ENCODE assay signal across 1 cellular context in the genomic region with DNA sequence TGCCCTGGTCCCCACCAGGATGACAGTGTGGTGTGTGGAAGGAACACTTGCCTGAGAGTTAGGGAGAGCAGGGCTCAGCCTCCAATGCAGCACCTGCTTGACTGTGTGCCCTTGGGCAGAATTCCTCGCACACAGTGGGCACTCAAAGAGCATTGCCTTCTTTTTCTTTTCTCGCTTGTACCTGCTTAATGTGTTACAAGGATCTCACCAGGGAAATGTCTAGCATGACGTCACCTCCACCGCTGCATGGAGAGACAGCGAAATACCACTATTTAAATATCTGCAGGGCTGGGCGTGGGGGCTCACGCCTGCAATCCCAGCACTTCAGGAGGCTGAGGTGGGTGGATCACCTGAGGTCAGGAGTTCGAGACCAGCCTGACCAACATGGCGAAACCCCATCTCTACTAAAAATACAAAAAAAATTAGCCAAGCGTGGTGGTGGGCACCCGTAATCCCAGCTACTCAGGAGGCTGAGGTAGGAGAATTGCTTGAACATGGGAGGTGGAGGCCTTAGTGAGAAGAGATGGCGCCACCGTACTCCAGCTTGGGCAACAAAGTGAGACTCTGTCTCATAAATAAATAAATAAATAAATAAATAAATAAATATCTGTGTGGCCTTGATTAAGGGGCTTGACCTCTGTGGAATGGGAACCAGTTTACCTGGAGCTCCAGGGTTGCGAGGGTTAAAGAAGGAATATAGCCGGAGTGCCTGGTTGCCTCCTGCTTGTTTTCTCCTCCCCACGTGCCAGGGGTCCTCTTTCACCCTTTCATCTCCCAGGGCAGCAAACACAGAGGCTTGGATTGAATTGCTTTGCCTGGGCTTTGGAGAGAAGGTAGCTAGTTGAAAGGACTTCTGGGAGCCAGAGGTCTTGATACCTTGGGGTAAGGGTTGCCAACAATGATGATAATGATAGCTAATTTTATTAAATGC.
TF ChIP-seq lines count a peak whose summit lies in the region.

No MANE protein-coding gene starts in this region.

TF ChIP-seq in WTC11, 78 proteins besides CTCF, POLR2A, EP300 and RAD21:
- TF ChIP-seq SMAD3 (CRISPR knock-in tag; IDR thresholded peaks at IDR 0.05; ENCODE audit: borderline replicate concordance) (no peak), GABPB1 (CRISPR knock-in tag; IDR thresholded peaks at IDR 0.05) (0 out of 2 replicates have a peak, but pooled peaks have one; percentile 4)
